1 cellular context compared by ENCODE assay signal in genomic region chr2:60469918-60470317, GRCh38.
TF ChIP-seq lines count a peak whose summit lies in the region.

No MANE protein-coding gene starts in this region.

TF ChIP-seq in HEK293, 187 proteins besides CTCF, POLR2A, EP300 and RAD21 (continued from another document):
- no peak for TF ChIP-seq ZNF280D (tag by site-specific recombination; IDR thresholded peaks at IDR 0.05)
- no peak for TF ChIP-seq PRDM6 (tag by site-specific recombination; IDR thresholded peaks at IDR 0.05)
- TF ChIP-seq ZNF776 (tag by site-specific recombination; IDR thresholded peaks at IDR 0.05; ENCODE audit: borderline replicate concordance): no peak
- no peak for TF ChIP-seq PRDM1 (tag by site-specific recombination; IDR thresholded peaks at IDR 0.05)
- TF ChIP-seq ZNF248 (tag by site-specific recombination; IDR thresholded peaks at IDR 0.05): no peak
- no peak; the same call in none of the 2 replicates for TF ChIP-seq WT1 (tag by site-specific recombination; IDR thresholded peaks at IDR 0.05)
- no peak for TF ChIP-seq TCF7L2 (IDR thresholded peaks at IDR 0.05; ENCODE audit: borderline replicate concordance, low read depth, low read length)
- no peak for TF ChIP-seq ZNF548 (tag by site-specific recombination; IDR thresholded peaks at IDR 0.05)
- no peak for TF ChIP-seq ZNF433 (tag by site-specific recombination; IDR thresholded peaks at IDR 0.05; ENCODE audit: low read depth)
- TF ChIP-seq KLF9 (tag by site-specific recombination; IDR thresholded peaks at IDR 0.05; ENCODE audit: low read depth): no peak
